In genomic region chr3:98702166-98702565, GRCh38 we compare ENCODE assay signal across 21 cellular contexts.
"Had no signal": no experiment of that assay in that cellular context is flagged by ENCODE, and none has a peak within 500 bp of the region (broad histone marks: within the 10 kb centered on the region; RNA-seq: fewer than 3 reads in every experiment).

No MANE protein-coding gene starts in this region.

- H3K27me3 Mint-ChIP-seq: activated naive CD4-positive, alpha-beta T cell treated with anti-CD3 and anti-CD28 coated beads, Interleukin-2, amount 10 ng/mL, durations not matched to agents 7 days and 5 days; natural killer cell treated with Interleukin-12 subunit alpha and Interleukin-12 subunit beta and Interleukin-15 and Interleukin-18, amount 100 ng/mL, for 72 hours had no signal

- H3K27ac ChIP-seq: body of pancreas, left lung, prostate gland, right lobe of liver, upper lobe of right lung had no signal

- H3K27ac Mint-ChIP-seq: activated naive CD4-positive, alpha-beta T cell treated with anti-CD3 and anti-CD28 coated beads, Interleukin-2, amount 10 ng/mL, durations not matched to agents 7 days and 5 days; activated T-helper 2 cell treated with anti-CD3 and anti-CD28 coated beads, Interferon-gamma antibody, Interleukin-2, Interleukin-4, amounts not matched to agents 10 μg/mL and 5 μg/mL and 100 μg/mL, durations not matched to agents 14 hours and 24 hours and 36 hours; effector memory CD8-positive, alpha-beta T cell; memory B cell; natural killer cell treated with Interleukin-12 subunit alpha and Interleukin-12 subunit beta and Interleukin-15 and Interleukin-18, amount 100 ng/mL, for 72 hours had no signal

- H3K27me3 ChIP-seq: body of pancreas, left lung, right lobe of liver, upper lobe of right lung had no signal

- H3K4me3 ChIP-seq: body of pancreas, left lung, prostate gland, right lobe of liver, upper lobe of right lung had no signal

- DNase-seq: activated CD4-positive, alpha-beta T cell treated with anti-CD3 and anti-CD28 coated beads, Interleukin-2, amount 50 U/mL, for 1 hour; activated CD4-positive, CD25-positive, alpha-beta regulatory T cell; activated naive CD4-positive, alpha-beta T cell treated with anti-CD3 and anti-CD28 coated beads, Interleukin-2, amount 10 ng/mL, durations not matched to agents 7 days and 5 days; amniotic stem cell; body of pancreas; effector memory CD8-positive, alpha-beta T cell; erythroblast; left lung; nucleus accumbens; right lobe of liver; stimulated activated CD4-positive, alpha-beta T cell treated with anti-CD3 and anti-CD28 coated beads, Interleukin-2, amount 100 ng/mL, for 24 hours; stimulated activated naive CD4-positive, alpha-beta T cell; T-helper 2 cell; upper lobe of right lung had no signal

- H3K36me3 Mint-ChIP-seq: activated naive CD4-positive, alpha-beta T cell treated with anti-CD3 and anti-CD28 coated beads, Interleukin-2, amount 10 ng/mL, durations not matched to agents 7 days and 5 days; memory B cell; natural killer cell treated with Interleukin-12 subunit alpha and Interleukin-12 subunit beta and Interleukin-15 and Interleukin-18, amount 100 ng/mL, for 72 hours had no signal

- H3K4me1 ChIP-seq: left lung, prostate gland, right lobe of liver, upper lobe of right lung had no signal

- H3K4me3 Mint-ChIP-seq: activated naive CD4-positive, alpha-beta T cell treated with anti-CD3 and anti-CD28 coated beads, Interleukin-2, amount 10 ng/mL, durations not matched to agents 7 days and 5 days; central memory CD8-positive, alpha-beta T cell; effector memory CD8-positive, alpha-beta T cell; memory B cell; natural killer cell treated with Interleukin-12 subunit alpha and Interleukin-12 subunit beta and Interleukin-15 and Interleukin-18, amount 100 ng/mL, for 72 hours had no signal

- FAIRE-seq: islet of Langerhans, TTC549 had no signal

- H3K4me1 Mint-ChIP-seq: activated naive CD4-positive, alpha-beta T cell treated with anti-CD3 and anti-CD28 coated beads, Interleukin-2, amount 10 ng/mL, durations not matched to agents 7 days and 5 days; central memory CD8-positive, alpha-beta T cell; memory B cell had no signal

- H3K9me3 Mint-ChIP-seq: activated naive CD4-positive, alpha-beta T cell treated with anti-CD3 and anti-CD28 coated beads, Interleukin-2, amount 10 ng/mL, durations not matched to agents 7 days and 5 days; activated T-helper 2 cell treated with anti-CD3 and anti-CD28 coated beads, Interferon-gamma antibody, Interleukin-2, Interleukin-4, amounts not matched to agents 10 μg/mL and 5 μg/mL and 100 μg/mL, durations not matched to agents 14 hours and 24 hours and 36 hours; central memory CD8-positive, alpha-beta T cell; effector memory CD8-positive, alpha-beta T cell; memory B cell; natural killer cell treated with Interleukin-12 subunit alpha and Interleukin-12 subunit beta and Interleukin-15 and Interleukin-18, amount 100 ng/mL, for 72 hours had no signal

- H3K36me3 ChIP-seq: left lung, prostate gland, right lobe of liver, upper lobe of right lung had no signal

- H3K9me3 ChIP-seq: body of pancreas, left lung, prostate gland, right lobe of liver, upper lobe of right lung had no signal

- ATAC-seq: body of pancreas; effector memory CD8-positive, alpha-beta T cell; left lung; natural killer cell treated with Interleukin-12 subunit alpha and Interleukin-12 subunit beta and Interleukin-15 and Interleukin-18, amount 100 ng/mL, for 72 hours; right lobe of liver; upper lobe of right lung had no signal
